ENCODE assay signal across 23 cellular contexts in genomic region chr15:97679289-97679688, GRCh38.
"Had no signal": no experiment of that assay in that cellular context is flagged by ENCODE, and none has a peak within 500 bp of the region (broad histone marks: within the 10 kb centered on the region; RNA-seq: fewer than 3 reads in every experiment).

No MANE protein-coding gene starts in this region.

- H3K36me3 ChIP-seq: heart left ventricle, left lung, lower lobe of right lung, right atrium auricular region, right lobe of liver, tibial nerve, upper lobe of right lung had no signal

- H3K27ac ChIP-seq: heart left ventricle, left lung, lower lobe of right lung, right atrium auricular region, right lobe of liver, tibial nerve, upper lobe of right lung had no signal

- H3K4me2 ChIP-seq: smooth muscle cell had no signal

- H3K4me3 ChIP-seq: heart left ventricle, left lung, lower lobe of right lung, right atrium auricular region, right lobe of liver, smooth muscle cell, tibial nerve, upper lobe of right lung had no signal

- H3K9me3 ChIP-seq: left lung, lower lobe of right lung, right atrium auricular region, right lobe of liver, tibial nerve, upper lobe of right lung had no signal

- H3K27me3 ChIP-seq: heart left ventricle, left lung, right atrium auricular region, right lobe of liver, tibial nerve, upper lobe of right lung had no signal

- ATAC-seq: heart left ventricle; left cardiac atrium; left lung; lower lobe of right lung; naive thymus-derived CD4-positive, alpha-beta T cell; natural killer cell treated with Interleukin-12 subunit alpha and Interleukin-12 subunit beta and Interleukin-15 and Interleukin-18, amount 100 ng/mL, for 72 hours; right lobe of liver; stimulated activated memory B cell treated with anti-CD40 and anti-IgM and Interleukin-4, amounts not matched to agents 10 μg/mL and 1 μg/mL and 100 μg/mL, for 72 hours; stimulated activated naive CD8-positive, alpha-beta T cell treated with anti-CD3 and anti-CD28 coated beads, Interleukin-15, amount 100 ng/mL, for 72 hours; upper lobe of right lung had no signal

- H3K4me1 ChIP-seq: heart left ventricle, left lung, lower lobe of right lung, right atrium auricular region, right lobe of liver, tibial nerve, upper lobe of right lung had no signal

- DNase-seq: glutamatergic neuron; heart left ventricle; kidney glomerular epithelial cell; left cardiac atrium; left lung; lower lobe of right lung; mammary epithelial cell; mesenchymal stem cell; naive thymus-derived CD4-positive, alpha-beta T cell; right lobe of liver; stimulated activated CD4-positive, alpha-beta T cell treated with anti-CD3 and anti-CD28 coated beads, Interleukin-1b, Interleukin-23, amount 100 ng/mL, for 48 hours; stimulated activated CD4-positive, alpha-beta T cell treated with anti-CD3 and anti-CD28 coated beads, Interleukin-2, amount 100 ng/mL, for 48 hours; stimulated activated CD4-positive, alpha-beta T cell treated with anti-CD3 and anti-CD28 coated beads, Interleukin-4, amount 100 ng/mL, for 4 hours; stimulated activated CD8-positive, alpha-beta memory T cell treated with anti-CD3 and anti-CD28 coated beads, Interleukin-4, amount 100 ng/mL, for 48 hours; stimulated activated naive CD4-positive, alpha-beta T cell treated with Interleukin-2 at 50 U/mL for 16 hours; stimulated activated naive CD8-positive, alpha-beta T cell treated with anti-CD3 and anti-CD28 coated beads, Interleukin-15, amount 100 ng/mL, for 72 hours; substantia nigra; upper lobe of right lung had no signal
